29 cellular contexts compared by ENCODE assay signal in the genomic region with DNA sequence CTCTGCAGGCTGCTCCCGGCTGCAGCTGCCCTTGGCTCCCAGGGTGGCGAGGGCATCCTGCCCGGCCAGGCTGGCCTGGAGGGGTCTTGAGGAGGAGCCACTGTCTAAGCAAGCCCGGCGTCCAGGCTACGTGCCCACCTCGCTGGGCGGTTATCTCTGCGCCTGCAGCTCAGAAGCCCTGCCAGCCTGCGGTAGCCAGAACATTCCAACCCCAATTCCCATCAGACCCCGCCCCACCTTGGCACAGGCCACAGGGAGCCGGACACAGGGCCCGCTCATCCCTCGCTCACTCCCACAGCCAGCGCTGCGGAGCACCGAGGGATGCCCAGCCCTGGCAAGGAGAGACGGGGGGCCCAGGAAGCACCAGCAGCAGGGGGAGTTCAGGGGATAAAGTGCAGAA.
"Had no signal": no experiment of that assay in that cellular context is flagged by ENCODE, and none has a peak within 500 bp of the region (broad histone marks: within the 10 kb centered on the region; RNA-seq: fewer than 3 reads in every experiment).

No MANE protein-coding gene starts in this region.

- H3K27me3 ChIP-seq: cardiac muscle cell, Peyer's patch had no signal

- H3K36me3 ChIP-seq: cardiac muscle cell, Peyer's patch, WERI-Rb-1 had no signal

- ATAC-seq: activated CD8-positive, alpha-beta memory T cell treated with anti-CD3 and anti-CD28 coated beads, Interleukin-2, amount 10 ng/mL, durations not matched to agents 7 days and 5 days; PC-3; Right ventricle myocardium inferior had no signal

- H3K4me3 ChIP-seq: cardiac muscle cell, Peyer's patch had no signal

- H3K27ac ChIP-seq: cardiac muscle cell, Peyer's patch, WERI-Rb-1 had no signal

- H3K4me1 ChIP-seq: Peyer's patch had no signal

- DNase-seq: activated CD4-positive, alpha-beta memory T cell treated with anti-CD3 and anti-CD28 coated beads, Interleukin-2, amount 10 ng/mL, durations not matched to agents 7 days and 5 days; activated CD4-positive, alpha-beta T cell treated with anti-CD3 and anti-CD28 coated beads for 1 hour; activated CD4-positive, alpha-beta T cell treated with anti-CD3 and anti-CD28 coated beads for 48 hours; activated CD4-positive, CD25-positive, alpha-beta regulatory T cell; activated CD8-positive, alpha-beta memory T cell treated with anti-CD3 and anti-CD28 coated beads for 24 hours; activated CD8-positive, alpha-beta memory T cell treated with anti-CD3 and anti-CD28 coated beads, Interleukin-2, amount 10 ng/mL, durations not matched to agents 7 days and 5 days; activated CD8-positive, alpha-beta memory T cell treated with anti-CD3 and anti-CD28 coated beads, Interleukin-2, amount 50 U/mL, for 48 hours; activated effector memory CD4-positive, alpha-beta T cell treated with Interleukin-2 at 50 U/mL for 16 hours; activated naive CD4-positive, alpha-beta T cell treated with anti-CD3 and anti-CD28 coated beads, Interleukin-2, amount 10 ng/mL, durations not matched to agents 7 days and 5 days; activated T-cell treated with anti-CD3 and anti-CD28 coated beads, Interleukin-2, amount 50 U/mL, for 48 hours; amniotic stem cell; KG1; NCI-H1092 treated with DMSO at 0.1 percent for 48 hours; NCI-H146; NCI-H187; NCI-H2029 treated with DMSO at 0.1 percent for 48 hours; NCI-H2107; NCI-H2171; NCI-H446; NCI-H510A treated with DMSO at 0.1 percent for 48 hours; NCI-H82; NK-92 treated with Interleukin-12 subunit alpha and Interleukin-12 subunit beta, amount 100 ng/mL, for 24 hours; PC-3; Peyer's patch; RPMI8226; T1000; WERI-Rb-1 had no signal
